In the genomic region with DNA sequence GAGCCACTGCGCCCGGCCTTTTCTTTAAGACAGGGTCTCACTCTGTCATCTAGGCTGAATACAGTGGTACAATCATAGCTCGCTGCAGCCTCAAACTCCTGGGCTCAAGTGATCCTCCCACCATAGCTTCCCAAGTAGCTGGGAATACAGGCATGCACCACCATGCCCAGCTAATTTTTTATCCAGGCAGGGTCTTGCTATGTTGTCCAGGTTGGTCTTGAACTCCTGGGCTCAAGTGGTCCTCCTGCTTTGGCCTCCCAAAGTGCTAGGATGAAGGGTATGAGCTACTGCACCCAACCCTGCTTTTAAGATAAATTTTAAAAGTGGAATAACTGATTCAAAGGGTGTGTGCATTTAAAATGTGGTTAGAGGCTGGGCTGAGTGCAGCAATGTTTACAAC, we compare ENCODE assay signal across 1 cellular context.
A peak's percentile ranks its signal among the peaks of the same experiment; 100 is the strongest.
TF ChIP-seq lines count a peak whose summit lies in the region.

No MANE protein-coding gene starts in this region.

TF ChIP-seq in K562, 482 proteins besides CTCF, POLR2A, EP300 and RAD21:
- no peak for TF ChIP-seq RBBP5 (IDR thresholded peaks at IDR 0.05; ENCODE audit: borderline replicate concordance, insufficient read depth, low read length, poor library complexity, severe bottlenecking)
- TF ChIP-seq ZNF121 (CRISPR knock-in tag; conservative IDR thresholded peaks at IDR 0.05) = peak; percentile 60
